ENCODE assay signal across 1 cellular context in the genomic region with DNA sequence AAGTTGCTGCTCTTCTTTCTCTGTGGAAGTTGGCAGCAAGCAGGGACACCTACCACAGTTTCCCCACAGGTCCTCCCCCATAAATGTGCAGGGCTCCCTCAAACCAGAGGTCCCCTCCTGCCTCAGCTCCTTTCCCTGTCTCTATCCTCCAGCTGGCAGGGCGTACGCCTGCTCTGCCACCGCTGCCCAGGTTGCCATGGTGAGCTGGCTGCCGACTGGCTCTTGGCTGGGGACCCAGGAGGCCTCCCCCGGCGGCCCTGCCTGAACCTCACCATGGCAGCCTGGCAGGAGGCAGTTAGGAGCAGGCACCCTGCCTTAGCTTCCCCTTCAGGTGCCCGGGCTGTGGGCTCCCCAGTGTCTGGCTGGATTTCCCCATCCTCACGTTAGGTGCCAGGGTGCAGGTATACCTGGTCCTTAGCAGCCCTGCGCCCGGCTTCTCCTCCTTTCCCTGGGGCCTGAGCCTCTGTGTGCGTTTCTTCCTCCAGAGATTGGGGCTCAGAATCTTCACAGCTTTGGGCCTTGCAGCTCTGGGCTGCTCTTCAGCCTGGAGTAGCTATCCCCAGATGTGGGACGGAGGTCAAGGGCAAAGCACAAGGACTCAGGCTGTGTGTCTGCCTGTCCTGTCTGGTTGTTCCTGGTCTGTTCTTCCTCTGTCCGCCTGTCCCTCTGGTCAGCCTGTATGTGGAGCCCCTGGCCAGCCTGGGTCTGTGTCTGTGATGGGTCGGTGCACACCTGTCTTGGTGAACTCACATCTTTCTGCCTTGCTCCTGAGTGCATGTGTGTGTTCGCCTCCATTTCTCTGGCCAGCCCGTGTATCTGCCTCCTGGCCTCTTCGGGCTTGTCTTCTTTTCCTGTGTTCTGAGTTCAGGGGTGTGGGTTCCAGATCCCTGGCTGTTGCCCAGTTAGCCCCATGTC.
TF ChIP-seq lines count a peak whose summit lies in the region.

No MANE protein-coding gene starts in this region.

TF ChIP-seq in K562, 482 proteins besides CTCF, POLR2A, EP300 and RAD21:
- TF ChIP-seq, protein P1, sequence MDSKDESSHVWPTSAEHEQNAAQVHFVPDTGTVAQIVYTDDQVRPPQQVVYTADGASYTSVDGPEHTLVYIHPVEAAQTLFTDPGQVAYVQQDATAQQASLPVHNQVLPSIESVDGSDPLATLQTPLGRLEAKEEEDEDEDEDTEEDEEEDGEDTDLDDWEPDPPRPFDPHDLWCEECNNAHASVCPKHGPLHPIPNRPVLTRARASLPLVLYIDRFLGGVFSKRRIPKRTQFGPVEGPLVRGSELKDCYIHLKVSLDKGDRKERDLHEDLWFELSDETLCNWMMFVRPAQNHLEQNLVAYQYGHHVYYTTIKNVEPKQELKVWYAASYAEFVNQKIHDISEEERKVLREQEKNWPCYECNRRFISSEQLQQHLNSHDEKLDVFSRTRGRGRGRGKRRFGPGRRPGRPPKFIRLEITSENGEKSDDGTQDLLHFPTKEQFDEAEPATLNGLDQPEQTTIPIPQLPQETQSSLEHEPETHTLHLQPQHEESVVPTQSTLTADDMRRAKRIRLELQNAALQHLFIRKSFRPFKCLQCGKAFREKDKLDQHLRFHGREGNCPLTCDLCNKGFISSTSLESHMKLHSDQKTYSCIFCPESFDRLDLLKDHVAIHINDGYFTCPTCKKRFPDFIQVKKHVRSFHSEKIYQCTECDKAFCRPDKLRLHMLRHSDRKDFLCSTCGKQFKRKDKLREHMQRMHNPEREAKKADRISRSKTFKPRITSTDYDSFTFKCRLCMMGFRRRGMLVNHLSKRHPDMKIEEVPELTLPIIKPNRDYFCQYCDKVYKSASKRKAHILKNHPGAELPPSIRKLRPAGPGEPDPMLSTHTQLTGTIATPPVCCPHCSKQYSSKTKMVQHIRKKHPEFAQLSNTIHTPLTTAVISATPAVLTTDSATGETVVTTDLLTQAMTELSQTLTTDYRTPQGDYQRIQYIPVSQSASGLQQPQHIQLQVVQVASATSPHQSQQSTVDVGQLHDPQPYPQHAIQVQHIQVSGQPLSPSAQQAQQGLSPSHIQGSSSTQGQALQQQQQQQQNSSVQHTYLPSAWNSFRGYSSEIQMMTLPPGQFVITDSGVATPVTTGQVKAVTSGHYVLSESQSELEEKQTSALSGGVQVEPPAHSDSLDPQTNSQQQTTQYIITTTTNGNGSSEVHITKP (IDR thresholded peaks at IDR 0.05; ENCODE audit: partially characterized antibody): no peak
- TF ChIP-seq ZNF717 (CRISPR knock-in tag; IDR thresholded peaks at IDR 0.05) (no peak), DACH1 (IDR thresholded peaks at IDR 0.05; ENCODE audit: partially characterized antibody) (no peak), FOXA1 (IDR thresholded peaks at IDR 0.05; ENCODE audit: borderline replicate concordance) (no peak), BCOR (IDR thresholded peaks at IDR 0.05) (no peak), PTTG1 (tag; IDR thresholded peaks at IDR 0.05; ENCODE audit: low read depth) (no peak), ZNF197 (CRISPR knock-in tag; IDR thresholded peaks at IDR 0.05; ENCODE audit: low read depth) (no peak), PML (IDR thresholded peaks at IDR 0.05; ENCODE audit: low read length) (no peak), DMBX1 (CRISPR knock-in tag; IDR thresholded peaks at IDR 0.05; ENCODE audit: borderline replicate concordance) (no peak), CREB1 (IDR thresholded peaks at IDR 0.05) (no peak), CREB1 (CRISPR knock-in tag; IDR thresholded peaks at IDR 0.05) (no peak)
- TF ChIP-seq, protein P2, sequence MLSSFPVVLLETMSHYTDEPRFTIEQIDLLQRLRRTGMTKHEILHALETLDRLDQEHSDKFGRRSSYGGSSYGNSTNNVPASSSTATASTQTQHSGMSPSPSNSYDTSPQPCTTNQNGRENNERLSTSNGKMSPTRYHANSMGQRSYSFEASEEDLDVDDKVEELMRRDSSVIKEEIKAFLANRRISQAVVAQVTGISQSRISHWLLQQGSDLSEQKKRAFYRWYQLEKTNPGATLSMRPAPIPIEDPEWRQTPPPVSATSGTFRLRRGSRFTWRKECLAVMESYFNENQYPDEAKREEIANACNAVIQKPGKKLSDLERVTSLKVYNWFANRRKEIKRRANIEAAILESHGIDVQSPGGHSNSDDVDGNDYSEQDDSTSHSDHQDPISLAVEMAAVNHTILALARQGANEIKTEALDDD (IDR thresholded peaks at IDR 0.05): no peak
- TF ChIP-seq, protein P3, sequence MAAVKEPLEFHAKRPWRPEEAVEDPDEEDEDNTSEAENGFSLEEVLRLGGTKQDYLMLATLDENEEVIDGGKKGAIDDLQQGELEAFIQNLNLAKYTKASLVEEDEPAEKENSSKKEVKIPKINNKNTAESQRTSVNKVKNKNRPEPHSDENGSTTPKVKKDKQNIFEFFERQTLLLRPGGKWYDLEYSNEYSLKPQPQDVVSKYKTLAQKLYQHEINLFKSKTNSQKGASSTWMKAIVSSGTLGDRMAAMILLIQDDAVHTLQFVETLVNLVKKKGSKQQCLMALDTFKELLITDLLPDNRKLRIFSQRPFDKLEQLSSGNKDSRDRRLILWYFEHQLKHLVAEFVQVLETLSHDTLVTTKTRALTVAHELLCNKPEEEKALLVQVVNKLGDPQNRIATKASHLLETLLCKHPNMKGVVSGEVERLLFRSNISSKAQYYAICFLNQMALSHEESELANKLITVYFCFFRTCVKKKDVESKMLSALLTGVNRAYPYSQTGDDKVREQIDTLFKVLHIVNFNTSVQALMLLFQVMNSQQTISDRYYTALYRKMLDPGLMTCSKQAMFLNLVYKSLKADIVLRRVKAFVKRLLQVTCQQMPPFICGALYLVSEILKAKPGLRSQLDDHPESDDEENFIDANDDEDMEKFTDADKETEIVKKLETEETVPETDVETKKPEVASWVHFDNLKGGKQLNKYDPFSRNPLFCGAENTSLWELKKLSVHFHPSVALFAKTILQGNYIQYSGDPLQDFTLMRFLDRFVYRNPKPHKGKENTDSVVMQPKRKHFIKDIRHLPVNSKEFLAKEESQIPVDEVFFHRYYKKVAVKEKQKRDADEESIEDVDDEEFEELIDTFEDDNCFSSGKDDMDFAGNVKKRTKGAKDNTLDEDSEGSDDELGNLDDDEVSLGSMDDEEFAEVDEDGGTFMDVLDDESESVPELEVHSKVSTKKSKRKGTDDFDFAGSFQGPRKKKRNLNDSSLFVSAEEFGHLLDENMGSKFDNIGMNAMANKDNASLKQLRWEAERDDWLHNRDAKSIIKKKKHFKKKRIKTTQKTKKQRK (IDR thresholded peaks at IDR 0.05; ENCODE audit: borderline replicate concordance, low read depth, low read length): no peak
- TF ChIP-seq, protein P4, sequence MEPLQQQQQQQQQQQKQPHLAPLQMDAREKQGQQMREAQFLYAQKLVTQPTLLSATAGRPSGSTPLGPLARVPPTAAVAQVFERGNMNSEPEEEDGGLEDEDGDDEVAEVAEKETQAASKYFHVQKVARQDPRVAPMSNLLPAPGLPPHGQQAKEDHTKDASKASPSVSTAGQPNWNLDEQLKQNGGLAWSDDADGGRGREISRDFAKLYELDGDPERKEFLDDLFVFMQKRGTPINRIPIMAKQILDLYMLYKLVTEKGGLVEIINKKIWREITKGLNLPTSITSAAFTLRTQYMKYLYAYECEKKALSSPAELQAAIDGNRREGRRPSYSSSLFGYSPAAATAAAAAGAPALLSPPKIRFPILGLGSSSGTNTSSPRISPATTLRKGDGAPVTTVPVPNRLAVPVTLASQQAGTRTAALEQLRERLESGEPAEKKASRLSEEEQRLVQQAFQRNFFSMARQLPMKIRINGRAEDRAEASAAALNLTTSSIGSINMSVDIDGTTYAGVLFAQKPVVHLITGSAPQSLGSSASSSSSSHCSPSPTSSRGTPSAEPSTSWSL (CRISPR knock-in tag; IDR thresholded peaks at IDR 0.05; ENCODE audit: borderline replicate concordance): no peak
- TF ChIP-seq, protein P5, sequence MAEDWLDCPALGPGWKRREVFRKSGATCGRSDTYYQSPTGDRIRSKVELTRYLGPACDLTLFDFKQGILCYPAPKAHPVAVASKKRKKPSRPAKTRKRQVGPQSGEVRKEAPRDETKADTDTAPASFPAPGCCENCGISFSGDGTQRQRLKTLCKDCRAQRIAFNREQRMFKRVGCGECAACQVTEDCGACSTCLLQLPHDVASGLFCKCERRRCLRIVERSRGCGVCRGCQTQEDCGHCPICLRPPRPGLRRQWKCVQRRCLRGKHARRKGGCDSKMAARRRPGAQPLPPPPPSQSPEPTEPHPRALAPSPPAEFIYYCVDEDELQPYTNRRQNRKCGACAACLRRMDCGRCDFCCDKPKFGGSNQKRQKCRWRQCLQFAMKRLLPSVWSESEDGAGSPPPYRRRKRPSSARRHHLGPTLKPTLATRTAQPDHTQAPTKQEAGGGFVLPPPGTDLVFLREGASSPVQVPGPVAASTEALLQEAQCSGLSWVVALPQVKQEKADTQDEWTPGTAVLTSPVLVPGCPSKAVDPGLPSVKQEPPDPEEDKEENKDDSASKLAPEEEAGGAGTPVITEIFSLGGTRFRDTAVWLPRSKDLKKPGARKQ (CRISPR knock-in tag; IDR thresholded peaks at IDR 0.05): no peak
